Comparison of ENCODE assay signal across 35 cellular contexts in the genomic region with DNA sequence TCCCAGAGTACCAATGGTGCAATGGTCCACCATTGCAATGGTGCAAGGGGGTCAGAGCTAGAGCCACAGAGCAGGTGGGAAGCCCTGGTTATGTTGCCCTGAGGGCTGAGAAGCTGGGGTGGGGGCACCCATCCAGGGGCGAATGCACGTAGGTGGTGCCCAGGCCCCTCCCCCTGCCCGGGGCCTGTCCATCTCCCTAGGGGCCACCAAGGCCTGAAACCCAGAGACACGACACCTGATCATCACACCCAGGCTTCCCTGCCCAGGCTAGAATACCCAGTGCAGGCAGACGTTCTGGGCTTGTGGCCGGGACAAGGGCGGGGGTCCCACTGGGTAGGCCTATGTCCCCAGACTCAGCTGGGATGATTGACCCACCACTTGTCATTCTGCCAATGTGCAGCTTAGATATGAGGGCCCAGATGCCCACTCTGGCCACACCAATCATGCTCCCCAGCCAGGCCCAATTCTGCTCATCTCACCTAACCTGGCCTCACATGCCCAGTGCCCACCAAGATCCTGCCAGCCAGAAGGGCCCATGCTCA.
"Had no signal": no experiment of that assay in that cellular context is flagged by ENCODE, and none has a peak within 500 bp of the region (broad histone marks: within the 10 kb centered on the region; RNA-seq: fewer than 3 reads in every experiment).

No MANE protein-coding gene starts in this region.

- H3K4me3 ChIP-seq: adrenal gland, ascending aorta, breast epithelium, cardiac muscle cell, coronary artery, esophagus muscularis mucosa, gastrocnemius medialis had no signal

- H3K27ac ChIP-seq: adrenal gland, ascending aorta, breast epithelium, cardiac muscle cell, coronary artery, esophagus muscularis mucosa, foreskin keratinocyte, gastrocnemius medialis had no signal

- H3K9me3 ChIP-seq: adrenal gland, ascending aorta, breast epithelium, esophagus muscularis mucosa, gastrocnemius medialis had no signal

- H3K4me1 Mint-ChIP-seq: activated CD4-positive, alpha-beta T cell treated with anti-CD3 and anti-CD28 coated beads for 36 hours; activated CD4-positive, alpha-beta T cell treated with anti-CD3 and anti-CD28 coated beads, Interleukin-2, amount 10 ng/mL, durations not matched to agents 24 days and 14 days; activated CD8-positive, alpha-beta memory T cell treated with anti-CD3 and anti-CD28 coated beads, Interleukin-2, amount 10 ng/mL, durations not matched to agents 7 days and 5 days; activated naive CD4-positive, alpha-beta T cell treated with anti-CD3 and anti-CD28 coated beads, Interleukin-2, amount 50 U/mL, for 24 hours; activated naive CD8-positive, alpha-beta T cell treated with anti-CD3 and anti-CD28 coated beads for 36 hours; activated naive CD8-positive, alpha-beta T cell treated with anti-CD3 and anti-CD28 coated beads, Interleukin-2, amount 50 U/mL, for 24 hours; brain had no signal

- H3K4me1 ChIP-seq: adrenal gland, ascending aorta, breast epithelium, foreskin keratinocyte, gastrocnemius medialis had no signal

- H3K36me3 ChIP-seq: adrenal gland, ascending aorta, breast epithelium, cardiac muscle cell, esophagus muscularis mucosa, gastrocnemius medialis had no signal

- H3K36me3 Mint-ChIP-seq: activated CD4-positive, alpha-beta memory T cell treated with anti-CD3 and anti-CD28 coated beads for 36 hours; activated CD8-positive, alpha-beta memory T cell treated with anti-CD3 and anti-CD28 coated beads, Interleukin-2, amount 10 ng/mL, durations not matched to agents 7 days and 5 days; activated naive CD4-positive, alpha-beta T cell treated with anti-CD3 and anti-CD28 coated beads, Interleukin-2, amount 50 U/mL, for 24 hours; activated naive CD8-positive, alpha-beta T cell treated with anti-CD3 and anti-CD28 coated beads for 36 hours; brain had no signal

- DNase-seq: activated CD4-positive, alpha-beta memory T cell treated with anti-CD3 and anti-CD28 coated beads for 36 hours; activated CD4-positive, alpha-beta T cell treated with anti-CD3 and anti-CD28 coated beads for 36 hours; activated CD4-positive, alpha-beta T cell treated with anti-CD3 and anti-CD28 coated beads, Interleukin-2, amount 10 ng/mL, durations not matched to agents 24 days and 14 days; activated CD4-positive, CD25-positive, alpha-beta regulatory T cell; activated CD4-positive, CD25-positive, alpha-beta regulatory T cell treated with anti-CD3 and anti-CD28 coated beads, Interleukin-2, amount 50 U/mL, for 72 hours; activated CD8-positive, alpha-beta memory T cell treated with anti-CD3 and anti-CD28 coated beads, Interleukin-2, amount 10 ng/mL, durations not matched to agents 7 days and 5 days; activated CD8-positive, alpha-beta memory T cell treated with anti-CD3 and anti-CD28 coated beads, Interleukin-2, amount 50 U/mL, for 4 hours; activated CD8-positive, alpha-beta T cell treated with anti-CD3 and anti-CD28 coated beads, Interleukin-2, amount 10 ng/mL, durations not matched to agents 7 days and 5 days; activated effector memory CD4-positive, alpha-beta T cell treated with anti-CD3 and anti-CD28 coated beads, Interleukin-2, amount 50 U/mL, for 16 hours; activated naive CD4-positive, alpha-beta T cell treated with anti-CD3 and anti-CD28 coated beads for 36 hours; activated naive CD8-positive, alpha-beta T cell treated with anti-CD3 and anti-CD28 coated beads for 36 hours; activated naive CD8-positive, alpha-beta T cell treated with anti-CD3 and anti-CD28 coated beads, Interleukin-2, amount 50 U/mL, for 24 hours; activated T-cell treated with anti-CD3 and anti-CD28 coated beads, Interleukin-2, amount 50 U/mL, for 1 hour; activated T-cell treated with anti-CD3 and anti-CD28 coated beads, Interleukin-2, amount 50 U/mL, for 48 hours; adrenal gland; amygdala; central memory CD4-positive, alpha-beta T cell; cerebellar nuclear complex; dermis blood vessel endothelial cell; effector CD4-positive, alpha-beta T cell; effector memory CD8-positive, alpha-beta T cell; erythroblast; foreskin keratinocyte; gastrocnemius medialis; glutamatergic neuron; T-helper 2 cell had no signal

- ATAC-seq: activated CD4-positive, alpha-beta T cell treated with anti-CD3 and anti-CD28 coated beads for 36 hours; activated CD8-positive, alpha-beta memory T cell treated with anti-CD3 and anti-CD28 coated beads, Interleukin-2, amount 10 ng/mL, durations not matched to agents 7 days and 5 days; activated CD8-positive, alpha-beta T cell treated with anti-CD3 and anti-CD28 coated beads, Interleukin-2, amount 10 ng/mL, durations not matched to agents 7 days and 5 days; effector memory CD8-positive, alpha-beta T cell; foreskin keratinocyte; gastrocnemius medialis had no signal

- H3K4me3 Mint-ChIP-seq: activated CD4-positive, alpha-beta memory T cell treated with anti-CD3 and anti-CD28 coated beads for 36 hours; activated CD4-positive, alpha-beta T cell treated with anti-CD3 and anti-CD28 coated beads for 36 hours; activated CD4-positive, alpha-beta T cell treated with anti-CD3 and anti-CD28 coated beads, Interleukin-2, amount 10 ng/mL, durations not matched to agents 24 days and 14 days; activated CD8-positive, alpha-beta memory T cell treated with anti-CD3 and anti-CD28 coated beads, Interleukin-2, amount 10 ng/mL, durations not matched to agents 7 days and 5 days; activated CD8-positive, alpha-beta T cell treated with anti-CD3 and anti-CD28 coated beads, Interleukin-2, amount 10 ng/mL, durations not matched to agents 7 days and 5 days; activated naive CD4-positive, alpha-beta T cell treated with anti-CD3 and anti-CD28 coated beads for 36 hours; activated naive CD4-positive, alpha-beta T cell treated with anti-CD3 and anti-CD28 coated beads, Interleukin-2, amount 50 U/mL, for 24 hours; activated naive CD8-positive, alpha-beta T cell treated with anti-CD3 and anti-CD28 coated beads for 36 hours; activated naive CD8-positive, alpha-beta T cell treated with anti-CD3 and anti-CD28 coated beads, Interleukin-2, amount 50 U/mL, for 24 hours; activated T-helper 1 cell treated with anti-CD3 and anti-CD28 coated beads, Interleukin-12 subunit alpha, Interleukin-12 subunit beta, Interleukin-2, Interleukin-4 antibody, amounts not matched to agents 30 ng/mL and 10 ng/mL and 1 ng/mL, durations not matched to agents 14 hours and 24 hours and 36 hours; brain; effector memory CD8-positive, alpha-beta T cell had no signal

- H3K27ac Mint-ChIP-seq: activated CD4-positive, alpha-beta memory T cell treated with anti-CD3 and anti-CD28 coated beads for 36 hours; activated CD4-positive, alpha-beta T cell treated with anti-CD3 and anti-CD28 coated beads for 36 hours; activated CD4-positive, alpha-beta T cell treated with anti-CD3 and anti-CD28 coated beads, Interleukin-2, amount 10 ng/mL, durations not matched to agents 24 days and 14 days; activated CD8-positive, alpha-beta memory T cell treated with anti-CD3 and anti-CD28 coated beads, Interleukin-2, amount 10 ng/mL, durations not matched to agents 7 days and 5 days; activated CD8-positive, alpha-beta T cell treated with anti-CD3 and anti-CD28 coated beads, Interleukin-2, amount 10 ng/mL, durations not matched to agents 7 days and 5 days; activated naive CD4-positive, alpha-beta T cell treated with anti-CD3 and anti-CD28 coated beads for 36 hours; activated naive CD4-positive, alpha-beta T cell treated with anti-CD3 and anti-CD28 coated beads, Interleukin-2, amount 50 U/mL, for 24 hours; activated naive CD8-positive, alpha-beta T cell treated with anti-CD3 and anti-CD28 coated beads for 36 hours; activated naive CD8-positive, alpha-beta T cell treated with anti-CD3 and anti-CD28 coated beads, Interleukin-2, amount 50 U/mL, for 24 hours; activated T-helper 1 cell treated with anti-CD3 and anti-CD28 coated beads, Interleukin-12 subunit alpha, Interleukin-12 subunit beta, Interleukin-2, Interleukin-4 antibody, amounts not matched to agents 30 ng/mL and 10 ng/mL and 1 ng/mL, durations not matched to agents 14 hours and 24 hours and 36 hours; activated T-helper 2 cell treated with anti-CD3 and anti-CD28 coated beads, Interferon-gamma antibody, Interleukin-2, Interleukin-4, amounts not matched to agents 10 μg/mL and 5 μg/mL and 100 μg/mL, durations not matched to agents 14 hours and 24 hours and 36 hours; brain; effector memory CD8-positive, alpha-beta T cell had no signal

- H3K27me3 ChIP-seq: adrenal gland, ascending aorta, cardiac muscle cell, foreskin keratinocyte had no signal

- H3K9me3 Mint-ChIP-seq: activated CD4-positive, alpha-beta memory T cell treated with anti-CD3 and anti-CD28 coated beads for 36 hours; activated CD4-positive, alpha-beta T cell treated with anti-CD3 and anti-CD28 coated beads, Interleukin-2, amount 10 ng/mL, durations not matched to agents 24 days and 14 days; activated naive CD4-positive, alpha-beta T cell treated with anti-CD3 and anti-CD28 coated beads for 36 hours; activated naive CD4-positive, alpha-beta T cell treated with anti-CD3 and anti-CD28 coated beads, Interleukin-2, amount 50 U/mL, for 24 hours; activated naive CD8-positive, alpha-beta T cell treated with anti-CD3 and anti-CD28 coated beads for 36 hours; activated naive CD8-positive, alpha-beta T cell treated with anti-CD3 and anti-CD28 coated beads, Interleukin-2, amount 50 U/mL, for 24 hours; activated T-helper 1 cell treated with anti-CD3 and anti-CD28 coated beads, Interleukin-12 subunit alpha, Interleukin-12 subunit beta, Interleukin-2, Interleukin-4 antibody, amounts not matched to agents 30 ng/mL and 10 ng/mL and 1 ng/mL, durations not matched to agents 14 hours and 24 hours and 36 hours; activated T-helper 2 cell treated with anti-CD3 and anti-CD28 coated beads, Interferon-gamma antibody, Interleukin-2, Interleukin-4, amounts not matched to agents 10 μg/mL and 5 μg/mL and 100 μg/mL, durations not matched to agents 14 hours and 24 hours and 36 hours; effector memory CD8-positive, alpha-beta T cell had no signal
